Comparison of ENCODE assay signal across 1 cellular context in the genomic region with DNA sequence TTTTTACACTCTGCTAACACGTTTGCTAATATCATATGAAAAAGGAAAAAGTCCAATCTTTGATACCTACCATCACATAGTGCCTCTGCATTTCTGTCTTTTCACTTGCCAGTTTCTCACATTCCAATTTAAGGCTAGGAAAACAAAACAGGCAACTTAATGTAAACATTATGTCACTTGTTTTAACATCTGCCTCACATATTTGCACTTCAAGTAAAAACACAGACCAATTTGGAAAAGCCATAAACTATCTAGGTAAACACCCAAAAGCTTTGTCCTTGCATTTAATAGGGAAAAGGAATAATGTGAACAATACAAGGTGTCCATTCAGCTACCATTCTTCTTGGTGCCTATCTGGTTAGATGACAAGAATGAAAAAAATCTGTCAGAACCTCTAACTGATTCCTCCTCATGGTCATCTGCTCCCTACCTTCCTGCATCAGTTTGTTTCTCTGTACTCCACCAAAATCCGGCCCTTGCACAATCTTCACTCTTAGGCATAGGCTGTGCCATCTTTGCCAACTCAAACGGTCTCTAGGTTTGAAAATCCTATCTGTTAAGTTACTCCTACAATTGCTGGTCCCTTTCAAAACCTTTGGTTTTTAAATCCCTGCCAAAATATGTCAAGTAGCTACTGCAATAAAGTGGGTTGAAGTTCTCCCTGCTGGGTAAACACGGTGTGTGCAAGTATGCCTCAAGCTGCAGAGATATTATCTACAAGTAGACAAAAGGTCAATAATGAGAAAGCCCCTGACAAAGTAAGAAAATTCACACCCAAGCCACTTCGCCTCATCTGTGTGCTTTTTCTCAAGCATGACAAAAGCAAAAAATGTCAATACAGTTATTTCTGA.
A peak's percentile ranks its signal among the peaks of the same experiment; 100 is the strongest.
TF ChIP-seq lines count a peak whose summit lies in the region.

No MANE protein-coding gene starts in this region.

TF ChIP-seq in HepG2, 621 proteins besides CTCF, POLR2A, EP300 and RAD21 (continued from another document and continues in another):
- TF ChIP-seq, protein P1, sequence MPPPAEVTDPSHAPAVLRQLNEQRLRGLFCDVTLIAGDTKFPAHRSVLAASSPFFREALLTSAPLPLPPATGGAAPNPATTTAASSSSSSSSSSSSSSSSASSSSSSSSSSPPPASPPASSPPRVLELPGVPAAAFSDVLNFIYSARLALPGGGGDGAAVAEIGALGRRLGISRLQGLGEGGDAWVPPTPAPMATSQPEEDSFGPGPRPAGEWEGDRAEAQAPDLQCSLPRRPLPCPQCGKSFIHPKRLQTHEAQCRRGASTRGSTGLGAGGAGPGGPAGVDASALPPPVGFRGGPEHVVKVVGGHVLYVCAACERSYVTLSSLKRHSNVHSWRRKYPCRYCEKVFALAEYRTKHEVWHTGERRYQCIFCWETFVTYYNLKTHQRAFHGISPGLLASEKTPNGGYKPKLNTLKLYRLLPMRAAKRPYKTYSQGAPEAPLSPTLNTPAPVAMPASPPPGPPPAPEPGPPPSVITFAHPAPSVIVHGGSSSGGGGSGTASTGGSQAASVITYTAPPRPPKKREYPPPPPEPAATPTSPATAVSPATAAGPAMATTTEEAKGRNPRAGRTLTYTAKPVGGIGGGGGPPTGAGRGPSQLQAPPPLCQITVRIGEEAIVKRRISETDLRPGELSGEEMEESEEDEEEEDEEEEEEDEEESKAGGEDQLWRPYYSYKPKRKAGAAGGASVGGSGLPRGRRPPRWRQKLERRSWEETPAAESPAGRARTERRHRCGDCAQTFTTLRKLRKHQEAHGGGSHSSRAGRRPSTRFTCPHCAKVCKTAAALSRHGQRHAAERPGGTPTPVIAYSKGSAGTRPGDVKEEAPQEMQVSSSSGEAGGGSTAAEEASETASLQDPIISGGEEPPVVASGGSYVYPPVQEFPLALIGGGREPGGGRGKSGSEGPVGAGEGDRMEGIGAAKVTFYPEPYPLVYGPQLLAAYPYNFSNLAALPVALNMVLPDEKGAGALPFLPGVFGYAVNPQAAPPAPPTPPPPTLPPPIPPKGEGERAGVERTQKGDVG (CRISPR knock-in tag; IDR thresholded peaks at IDR 0.05; ENCODE audit: borderline replicate concordance) = no peak
- no peak for TF ChIP-seq ARHGAP35 (CRISPR knock-in tag; IDR thresholded peaks at IDR 0.05; ENCODE audit: borderline replicate concordance)
- TF ChIP-seq, protein P2, sequence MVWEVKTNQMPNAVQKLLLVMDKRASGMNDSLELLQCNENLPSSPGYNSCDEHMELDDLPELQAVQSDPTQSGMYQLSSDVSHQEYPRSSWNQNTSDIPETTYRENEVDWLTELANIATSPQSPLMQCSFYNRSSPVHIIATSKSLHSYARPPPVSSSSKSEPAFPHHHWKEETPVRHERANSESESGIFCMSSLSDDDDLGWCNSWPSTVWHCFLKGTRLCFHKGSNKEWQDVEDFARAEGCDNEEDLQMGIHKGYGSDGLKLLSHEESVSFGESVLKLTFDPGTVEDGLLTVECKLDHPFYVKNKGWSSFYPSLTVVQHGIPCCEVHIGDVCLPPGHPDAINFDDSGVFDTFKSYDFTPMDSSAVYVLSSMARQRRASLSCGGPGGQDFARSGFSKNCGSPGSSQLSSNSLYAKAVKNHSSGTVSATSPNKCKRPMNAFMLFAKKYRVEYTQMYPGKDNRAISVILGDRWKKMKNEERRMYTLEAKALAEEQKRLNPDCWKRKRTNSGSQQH (CRISPR knock-in tag; IDR thresholded peaks at IDR 0.05; ENCODE audit: low read depth) = no peak
- TF ChIP-seq, protein P3, sequence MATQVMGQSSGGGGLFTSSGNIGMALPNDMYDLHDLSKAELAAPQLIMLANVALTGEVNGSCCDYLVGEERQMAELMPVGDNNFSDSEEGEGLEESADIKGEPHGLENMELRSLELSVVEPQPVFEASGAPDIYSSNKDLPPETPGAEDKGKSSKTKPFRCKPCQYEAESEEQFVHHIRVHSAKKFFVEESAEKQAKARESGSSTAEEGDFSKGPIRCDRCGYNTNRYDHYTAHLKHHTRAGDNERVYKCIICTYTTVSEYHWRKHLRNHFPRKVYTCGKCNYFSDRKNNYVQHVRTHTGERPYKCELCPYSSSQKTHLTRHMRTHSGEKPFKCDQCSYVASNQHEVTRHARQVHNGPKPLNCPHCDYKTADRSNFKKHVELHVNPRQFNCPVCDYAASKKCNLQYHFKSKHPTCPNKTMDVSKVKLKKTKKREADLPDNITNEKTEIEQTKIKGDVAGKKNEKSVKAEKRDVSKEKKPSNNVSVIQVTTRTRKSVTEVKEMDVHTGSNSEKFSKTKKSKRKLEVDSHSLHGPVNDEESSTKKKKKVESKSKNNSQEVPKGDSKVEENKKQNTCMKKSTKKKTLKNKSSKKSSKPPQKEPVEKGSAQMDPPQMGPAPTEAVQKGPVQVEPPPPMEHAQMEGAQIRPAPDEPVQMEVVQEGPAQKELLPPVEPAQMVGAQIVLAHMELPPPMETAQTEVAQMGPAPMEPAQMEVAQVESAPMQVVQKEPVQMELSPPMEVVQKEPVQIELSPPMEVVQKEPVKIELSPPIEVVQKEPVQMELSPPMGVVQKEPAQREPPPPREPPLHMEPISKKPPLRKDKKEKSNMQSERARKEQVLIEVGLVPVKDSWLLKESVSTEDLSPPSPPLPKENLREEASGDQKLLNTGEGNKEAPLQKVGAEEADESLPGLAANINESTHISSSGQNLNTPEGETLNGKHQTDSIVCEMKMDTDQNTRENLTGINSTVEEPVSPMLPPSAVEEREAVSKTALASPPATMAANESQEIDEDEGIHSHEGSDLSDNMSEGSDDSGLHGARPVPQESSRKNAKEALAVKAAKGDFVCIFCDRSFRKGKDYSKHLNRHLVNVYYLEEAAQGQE (IDR thresholded peaks at IDR 0.05; ENCODE audit: borderline replicate concordance in 1 of 2, low read depth in 1 of 2, low read length in 2 of 2) = 0 out of 4 replicates have a peak, but pooled peaks of 1 of the 2 experiments have one; percentile 11
- no peak; the same call in 1 of the 2 replicates for TF ChIP-seq NKX3-1 (CRISPR knock-in tag; IDR thresholded peaks at IDR 0.05)
- TF ChIP-seq ZNF274 (CRISPR knock-in tag; IDR thresholded peaks at IDR 0.05) = no peak
- TF ChIP-seq ZNF20 (CRISPR knock-in tag; IDR thresholded peaks at IDR 0.05) = no peak
- no peak for TF ChIP-seq ZNF607 (CRISPR knock-in tag; IDR thresholded peaks at IDR 0.05; ENCODE audit: borderline replicate concordance)
- TF ChIP-seq ETV6 (CRISPR knock-in tag; conservative IDR thresholded peaks at IDR 0.05) = no peak
- no peak for TF ChIP-seq FOXP1 (IDR thresholded peaks at IDR 0.05)
- TF ChIP-seq FOXP1 (CRISPR knock-in tag; IDR thresholded peaks at IDR 0.05) = peak; percentile 75
- TF ChIP-seq, protein P4, sequence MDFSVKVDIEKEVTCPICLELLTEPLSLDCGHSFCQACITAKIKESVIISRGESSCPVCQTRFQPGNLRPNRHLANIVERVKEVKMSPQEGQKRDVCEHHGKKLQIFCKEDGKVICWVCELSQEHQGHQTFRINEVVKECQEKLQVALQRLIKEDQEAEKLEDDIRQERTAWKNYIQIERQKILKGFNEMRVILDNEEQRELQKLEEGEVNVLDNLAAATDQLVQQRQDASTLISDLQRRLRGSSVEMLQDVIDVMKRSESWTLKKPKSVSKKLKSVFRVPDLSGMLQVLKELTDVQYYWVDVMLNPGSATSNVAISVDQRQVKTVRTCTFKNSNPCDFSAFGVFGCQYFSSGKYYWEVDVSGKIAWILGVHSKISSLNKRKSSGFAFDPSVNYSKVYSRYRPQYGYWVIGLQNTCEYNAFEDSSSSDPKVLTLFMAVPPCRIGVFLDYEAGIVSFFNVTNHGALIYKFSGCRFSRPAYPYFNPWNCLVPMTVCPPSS (IDR thresholded peaks at IDR 0.05) = no peak
- no peak for TF ChIP-seq KLF15 (CRISPR knock-in tag; IDR thresholded peaks at IDR 0.05; ENCODE audit: borderline replicate concordance)
- no peak for TF ChIP-seq ARNT (IDR thresholded peaks at IDR 0.05)
- TF ChIP-seq, protein P5, sequence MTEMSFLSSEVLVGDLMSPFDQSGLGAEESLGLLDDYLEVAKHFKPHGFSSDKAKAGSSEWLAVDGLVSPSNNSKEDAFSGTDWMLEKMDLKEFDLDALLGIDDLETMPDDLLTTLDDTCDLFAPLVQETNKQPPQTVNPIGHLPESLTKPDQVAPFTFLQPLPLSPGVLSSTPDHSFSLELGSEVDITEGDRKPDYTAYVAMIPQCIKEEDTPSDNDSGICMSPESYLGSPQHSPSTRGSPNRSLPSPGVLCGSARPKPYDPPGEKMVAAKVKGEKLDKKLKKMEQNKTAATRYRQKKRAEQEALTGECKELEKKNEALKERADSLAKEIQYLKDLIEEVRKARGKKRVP (CRISPR knock-in tag; IDR thresholded peaks at IDR 0.05) = peak in 1 of 2 experiments; percentile 52; a peak in 2 of 4 replicates
- no peak for TF ChIP-seq ZNF251 (CRISPR knock-in tag; IDR thresholded peaks at IDR 0.05)
- TF ChIP-seq, protein P6, sequence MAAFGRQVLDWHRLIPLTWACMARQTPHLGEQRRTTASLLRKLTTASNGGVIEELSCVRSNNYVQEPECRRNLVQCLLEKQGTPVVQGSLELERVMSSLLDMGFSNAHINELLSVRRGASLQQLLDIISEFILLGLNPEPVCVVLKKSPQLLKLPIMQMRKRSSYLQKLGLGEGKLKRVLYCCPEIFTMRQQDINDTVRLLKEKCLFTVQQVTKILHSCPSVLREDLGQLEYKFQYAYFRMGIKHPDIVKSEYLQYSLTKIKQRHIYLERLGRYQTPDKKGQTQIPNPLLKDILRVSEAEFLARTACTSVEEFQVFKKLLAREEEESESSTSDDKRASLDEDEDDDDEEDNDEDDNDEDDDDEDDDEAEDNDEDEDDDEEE (CRISPR knock-in tag; IDR thresholded peaks at IDR 0.05) = no peak
- no peak for TF ChIP-seq ZNF776 (CRISPR knock-in tag; IDR thresholded peaks at IDR 0.05)
- TF ChIP-seq DNMT3B (CRISPR knock-in tag; conservative IDR thresholded peaks at IDR 0.05) = no peak
- no peak for TF ChIP-seq PCBP1 (IDR thresholded peaks at IDR 0.05; ENCODE audit: borderline replicate concordance, low read depth, low read length)
- no peak for TF ChIP-seq BRD4 (CRISPR knock-in tag; IDR thresholded peaks at IDR 0.05)
- no peak for TF ChIP-seq MAFG (CRISPR knock-in tag; IDR thresholded peaks at IDR 0.05)
- TF ChIP-seq RARG (CRISPR knock-in tag; IDR thresholded peaks at IDR 0.05; ENCODE audit: low read depth) = no peak
- TF ChIP-seq, protein P7, sequence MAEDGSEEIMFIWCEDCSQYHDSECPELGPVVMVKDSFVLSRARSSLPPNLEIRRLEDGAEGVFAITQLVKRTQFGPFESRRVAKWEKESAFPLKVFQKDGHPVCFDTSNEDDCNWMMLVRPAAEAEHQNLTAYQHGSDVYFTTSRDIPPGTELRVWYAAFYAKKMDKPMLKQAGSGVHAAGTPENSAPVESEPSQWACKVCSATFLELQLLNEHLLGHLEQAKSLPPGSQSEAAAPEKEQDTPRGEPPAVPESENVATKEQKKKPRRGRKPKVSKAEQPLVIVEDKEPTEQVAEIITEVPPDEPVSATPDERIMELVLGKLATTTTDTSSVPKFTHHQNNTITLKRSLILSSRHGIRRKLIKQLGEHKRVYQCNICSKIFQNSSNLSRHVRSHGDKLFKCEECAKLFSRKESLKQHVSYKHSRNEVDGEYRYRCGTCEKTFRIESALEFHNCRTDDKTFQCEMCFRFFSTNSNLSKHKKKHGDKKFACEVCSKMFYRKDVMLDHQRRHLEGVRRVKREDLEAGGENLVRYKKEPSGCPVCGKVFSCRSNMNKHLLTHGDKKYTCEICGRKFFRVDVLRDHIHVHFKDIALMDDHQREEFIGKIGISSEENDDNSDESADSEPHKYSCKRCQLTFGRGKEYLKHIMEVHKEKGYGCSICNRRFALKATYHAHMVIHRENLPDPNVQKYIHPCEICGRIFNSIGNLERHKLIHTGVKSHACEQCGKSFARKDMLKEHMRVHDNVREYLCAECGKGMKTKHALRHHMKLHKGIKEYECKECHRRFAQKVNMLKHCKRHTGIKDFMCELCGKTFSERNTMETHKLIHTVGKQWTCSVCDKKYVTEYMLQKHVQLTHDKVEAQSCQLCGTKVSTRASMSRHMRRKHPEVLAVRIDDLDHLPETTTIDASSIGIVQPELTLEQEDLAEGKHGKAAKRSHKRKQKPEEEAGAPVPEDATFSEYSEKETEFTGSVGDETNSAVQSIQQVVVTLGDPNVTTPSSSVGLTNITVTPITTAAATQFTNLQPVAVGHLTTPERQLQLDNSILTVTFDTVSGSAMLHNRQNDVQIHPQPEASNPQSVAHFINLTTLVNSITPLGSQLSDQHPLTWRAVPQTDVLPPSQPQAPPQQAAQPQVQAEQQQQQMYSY (CRISPR knock-in tag; IDR thresholded peaks at IDR 0.05) = no peak
- TF ChIP-seq, protein P8, sequence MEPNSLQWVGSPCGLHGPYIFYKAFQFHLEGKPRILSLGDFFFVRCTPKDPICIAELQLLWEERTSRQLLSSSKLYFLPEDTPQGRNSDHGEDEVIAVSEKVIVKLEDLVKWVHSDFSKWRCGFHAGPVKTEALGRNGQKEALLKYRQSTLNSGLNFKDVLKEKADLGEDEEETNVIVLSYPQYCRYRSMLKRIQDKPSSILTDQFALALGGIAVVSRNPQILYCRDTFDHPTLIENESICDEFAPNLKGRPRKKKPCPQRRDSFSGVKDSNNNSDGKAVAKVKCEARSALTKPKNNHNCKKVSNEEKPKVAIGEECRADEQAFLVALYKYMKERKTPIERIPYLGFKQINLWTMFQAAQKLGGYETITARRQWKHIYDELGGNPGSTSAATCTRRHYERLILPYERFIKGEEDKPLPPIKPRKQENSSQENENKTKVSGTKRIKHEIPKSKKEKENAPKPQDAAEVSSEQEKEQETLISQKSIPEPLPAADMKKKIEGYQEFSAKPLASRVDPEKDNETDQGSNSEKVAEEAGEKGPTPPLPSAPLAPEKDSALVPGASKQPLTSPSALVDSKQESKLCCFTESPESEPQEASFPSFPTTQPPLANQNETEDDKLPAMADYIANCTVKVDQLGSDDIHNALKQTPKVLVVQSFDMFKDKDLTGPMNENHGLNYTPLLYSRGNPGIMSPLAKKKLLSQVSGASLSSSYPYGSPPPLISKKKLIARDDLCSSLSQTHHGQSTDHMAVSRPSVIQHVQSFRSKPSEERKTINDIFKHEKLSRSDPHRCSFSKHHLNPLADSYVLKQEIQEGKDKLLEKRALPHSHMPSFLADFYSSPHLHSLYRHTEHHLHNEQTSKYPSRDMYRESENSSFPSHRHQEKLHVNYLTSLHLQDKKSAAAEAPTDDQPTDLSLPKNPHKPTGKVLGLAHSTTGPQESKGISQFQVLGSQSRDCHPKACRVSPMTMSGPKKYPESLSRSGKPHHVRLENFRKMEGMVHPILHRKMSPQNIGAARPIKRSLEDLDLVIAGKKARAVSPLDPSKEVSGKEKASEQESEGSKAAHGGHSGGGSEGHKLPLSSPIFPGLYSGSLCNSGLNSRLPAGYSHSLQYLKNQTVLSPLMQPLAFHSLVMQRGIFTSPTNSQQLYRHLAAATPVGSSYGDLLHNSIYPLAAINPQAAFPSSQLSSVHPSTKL (CRISPR knock-in tag; IDR thresholded peaks at IDR 0.05) = peak; percentile 61
- TF ChIP-seq, protein P9, sequence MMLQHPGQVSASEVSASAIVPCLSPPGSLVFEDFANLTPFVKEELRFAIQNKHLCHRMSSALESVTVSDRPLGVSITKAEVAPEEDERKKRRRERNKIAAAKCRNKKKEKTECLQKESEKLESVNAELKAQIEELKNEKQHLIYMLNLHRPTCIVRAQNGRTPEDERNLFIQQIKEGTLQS (CRISPR knock-in tag; IDR thresholded peaks at IDR 0.05) = no peak
- TF ChIP-seq, protein P10, sequence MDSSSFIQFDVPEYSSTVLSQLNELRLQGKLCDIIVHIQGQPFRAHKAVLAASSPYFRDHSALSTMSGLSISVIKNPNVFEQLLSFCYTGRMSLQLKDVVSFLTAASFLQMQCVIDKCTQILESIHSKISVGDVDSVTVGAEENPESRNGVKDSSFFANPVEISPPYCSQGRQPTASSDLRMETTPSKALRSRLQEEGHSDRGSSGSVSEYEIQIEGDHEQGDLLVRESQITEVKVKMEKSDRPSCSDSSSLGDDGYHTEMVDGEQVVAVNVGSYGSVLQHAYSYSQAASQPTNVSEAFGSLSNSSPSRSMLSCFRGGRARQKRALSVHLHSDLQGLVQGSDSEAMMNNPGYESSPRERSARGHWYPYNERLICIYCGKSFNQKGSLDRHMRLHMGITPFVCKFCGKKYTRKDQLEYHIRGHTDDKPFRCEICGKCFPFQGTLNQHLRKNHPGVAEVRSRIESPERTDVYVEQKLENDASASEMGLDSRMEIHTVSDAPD (CRISPR knock-in tag; IDR thresholded peaks at IDR 0.05) = 0 out of 2 replicates have a peak, but pooled peaks have one; percentile 8
- no peak for TF ChIP-seq ZNF383 (CRISPR knock-in tag; IDR thresholded peaks at IDR 0.05; ENCODE audit: borderline replicate concordance)
- no peak for TF ChIP-seq MXD4 (CRISPR knock-in tag; IDR thresholded peaks at IDR 0.05)
- TF ChIP-seq ZNF235 (CRISPR knock-in tag; IDR thresholded peaks at IDR 0.05; ENCODE audit: borderline replicate concordance) = no peak
